ENCODE assay signal across 1 cellular context in genomic region chr2:41283079-41283765, GRCh38.
TF ChIP-seq lines count a peak whose summit lies in the region.

No MANE protein-coding gene starts in this region.

TF ChIP-seq in endothelial cell of umbilical vein, 7 proteins besides CTCF, POLR2A, EP300 and RAD21:
- TF ChIP-seq MYC (IDR thresholded peaks at IDR 0.05; ENCODE audit: low read depth, low read length) (no peak), EZH2 (IDR thresholded peaks at IDR 0.05; ENCODE audit: borderline replicate concordance, low read depth, low read length, severe bottlenecking) (no peak), GATA2 (IDR thresholded peaks at IDR 0.05; ENCODE audit: insufficient read depth, insufficient read length, low read depth, low read length) (no peak), MAX (IDR thresholded peaks at IDR 0.05; ENCODE audit: insufficient read depth, insufficient read length) (no peak), FOS (IDR thresholded peaks at IDR 0.05; ENCODE audit: borderline replicate concordance, insufficient read depth, low read length) (no peak), JUN (IDR thresholded peaks at IDR 0.05; ENCODE audit: borderline replicate concordance, insufficient read depth, insufficient read length, low read depth) (no peak), POLR2AphosphoS5 (IDR thresholded peaks at IDR 0.05; ENCODE audit: insufficient read depth, low read depth, low read length) (no peak)
TF ChIP-seq in endothelial cell of umbilical vein: peak in this region for 0.
